In genomic region chr1:203500279-203500678, GRCh38 we compare ENCODE assay signal across 20 cellular contexts. TPM values are rescaled to one million over a fixed set of nuclear protein-coding genes. Genes with fewer than 3 reads are reported as not detected.
DNase-seq lines count a peak whose midpoint lies in the region; ATAC-seq and TF ChIP-seq lines count a peak whose summit lies in the region.
"Had no signal": no experiment of that assay in that cellular context is flagged by ENCODE, and none has a peak within 500 bp of the region (broad histone marks: within the 10 kb centered on the region; RNA-seq: fewer than 3 reads in every experiment).

No MANE protein-coding gene starts in this region.

- peaks cover 9% of the 10 kb centered on the region for H3K4me1 ChIP-seq in left ventricle myocardium inferior
- H3K4me1 ChIP-seq: BE2C had no signal

- DNase-seq in Right ventricle myocardium inferior (ENCODE audit: missing footprints) (peak; percentile 0), left ventricle myocardium inferior (no peak), HFFc6 (no peak), T-helper 17 cell (no peak)
- no peak for DNase-seq in activated T-helper 1 cell treated with anti-CD3 and anti-CD28 coated beads, Interleukin-12 subunit alpha, Interleukin-12 subunit beta, Interleukin-2, Interleukin-4 antibody, amounts not matched to agents 30 ng/mL and 10 ng/mL and 1 ng/mL, durations not matched to agents 14 hours and 24 hours and 36 hours (ENCODE audit: low spot score)
- no peak for DNase-seq in effector memory CD8-positive, alpha-beta T cell
- DNase-seq: BE2C; C1 segment of cervical spinal cord; Caco-2; CD4-positive, CD25-positive, alpha-beta regulatory T cell; GOT3; H7; IMR-90; KBM-7 had no signal

- no peaks in the 10 kb centered on the region for H3K9me3 Mint-ChIP-seq in activated T-helper 1 cell treated with anti-CD3 and anti-CD28 coated beads, Interleukin-12 subunit alpha, Interleukin-12 subunit beta, Interleukin-2, Interleukin-4 antibody, amounts not matched to agents 30 ng/mL and 10 ng/mL and 1 ng/mL, durations not matched to agents 14 hours and 24 hours and 36 hours
- H3K9me3 Mint-ChIP-seq in effector memory CD8-positive, alpha-beta T cell, result no peaks in the 10 kb centered on the region
- no peaks in the 10 kb centered on the region for H3K9me3 Mint-ChIP-seq in stimulated activated memory B cell treated with anti-CD40 and anti-IgM and Interleukin-4, amounts not matched to agents 10 μg/mL and 1 μg/mL and 100 μg/mL, for 72 hours
- no peaks in the 10 kb centered on the region for H3K9me3 Mint-ChIP-seq in HFFc6
- H3K9me3 Mint-ChIP-seq: CD4-positive, CD25-positive, alpha-beta regulatory T cell had no signal

- H3K4me1 Mint-ChIP-seq in activated T-helper 1 cell treated with anti-CD3 and anti-CD28 coated beads, Interleukin-12 subunit alpha, Interleukin-12 subunit beta, Interleukin-2, Interleukin-4 antibody, amounts not matched to agents 30 ng/mL and 10 ng/mL and 1 ng/mL, durations not matched to agents 14 hours and 24 hours and 36 hours (ENCODE audit: low read depth), result peaks cover 8% of the 10 kb centered on the region
- peaks cover 3 to 6% of the 10 kb centered on the region in 2 donors for H3K4me1 Mint-ChIP-seq in effector memory CD8-positive, alpha-beta T cell (ENCODE audit: low read depth in 2 of 2)
- H3K4me1 Mint-ChIP-seq in stimulated activated memory B cell treated with anti-CD40 and anti-IgM and Interleukin-4, amounts not matched to agents 10 μg/mL and 1 μg/mL and 100 μg/mL, for 72 hours, result peaks cover 5% of the 10 kb centered on the region
- H3K4me1 Mint-ChIP-seq in HFFc6 (ENCODE audit: low read depth) (peaks cover 17% of the 10 kb centered on the region), T-helper 17 cell (peaks cover 9% of the 10 kb centered on the region)

- H3K27me3 ChIP-seq in left ventricle myocardium inferior (ENCODE audit: low read depth), result no peaks in the 10 kb centered on the region
- H3K27me3 ChIP-seq: BE2C had no signal

- no peaks in the 10 kb centered on the region for H3K9me3 ChIP-seq in left ventricle myocardium inferior (replicated peaks)
- H3K9me3 ChIP-seq in T-helper 17 cell (ENCODE audit: control insufficient read depth, low read length, poor library complexity, severe bottlenecking), result no peaks in the 10 kb centered on the region
- H3K9me3 ChIP-seq: BE2C, Caco-2 had no signal

- no peak overlapping the region for H3K4me3 ChIP-seq in left ventricle myocardium inferior

- no peaks in the 10 kb centered on the region for H3K36me3 Mint-ChIP-seq in activated T-helper 1 cell treated with anti-CD3 and anti-CD28 coated beads, Interleukin-12 subunit alpha, Interleukin-12 subunit beta, Interleukin-2, Interleukin-4 antibody, amounts not matched to agents 30 ng/mL and 10 ng/mL and 1 ng/mL, durations not matched to agents 14 hours and 24 hours and 36 hours (ENCODE audit: low read depth)
- H3K36me3 Mint-ChIP-seq in effector memory CD8-positive, alpha-beta T cell (ENCODE audit: insufficient read depth), result no peaks in the 10 kb centered on the region
- H3K36me3 Mint-ChIP-seq in stimulated activated memory B cell treated with anti-CD40 and anti-IgM and Interleukin-4, amounts not matched to agents 10 μg/mL and 1 μg/mL and 100 μg/mL, for 72 hours, result no peaks in the 10 kb centered on the region
- H3K36me3 Mint-ChIP-seq in HFFc6 (ENCODE audit: low read depth) (no peaks in the 10 kb centered on the region), T-helper 17 cell (ENCODE audit: low read depth) (no peaks in the 10 kb centered on the region)
- H3K36me3 Mint-ChIP-seq: CD4-positive, CD25-positive, alpha-beta regulatory T cell had no signal

- intact Hi-C loops in Right ventricle myocardium inferior (cut with DNase I), result no loop called here
- intact Hi-C loops in left ventricle myocardium inferior (cut with micrococcal nuclease), result loop anchor here (10.0 kb wide), 1 partner anchor 125 kb away; the partner anchor contains the start of gene ATP2B4
- intact Hi-C loops in activated T-helper 1 cell treated with anti-CD3 and anti-CD28 coated beads, Interleukin-12 subunit alpha, Interleukin-12 subunit beta, Interleukin-2, Interleukin-4 antibody, amounts not matched to agents 30 ng/mL and 10 ng/mL and 1 ng/mL, durations not matched to agents 14 hours and 24 hours and 36 hours (cut with micrococcal nuclease), result loop anchor here (10.0 kb wide), 1 partner anchor 295 kb away; the partner anchor contains the start of genes ZBED6 and ZC3H11A

- ATAC-seq in Right ventricle myocardium inferior, result no peak
- ATAC-seq in effector memory CD8-positive, alpha-beta T cell (replicated peaks), result peak; percentile 14
- ATAC-seq in stimulated activated memory B cell treated with anti-CD40 and anti-IgM and Interleukin-4, amounts not matched to agents 10 μg/mL and 1 μg/mL and 100 μg/mL, for 72 hours, result peak; percentile 42
- ATAC-seq in T-helper 17 cell, result no peak
- ATAC-seq in HG03457 (IDR thresholded peaks at IDR 0.05; ENCODE audit: unreplicated experiment), result no peak
- ATAC-seq: HCT116 had no signal

- H3K27ac Mint-ChIP-seq in activated T-helper 1 cell treated with anti-CD3 and anti-CD28 coated beads, Interleukin-12 subunit alpha, Interleukin-12 subunit beta, Interleukin-2, Interleukin-4 antibody, amounts not matched to agents 30 ng/mL and 10 ng/mL and 1 ng/mL, durations not matched to agents 14 hours and 24 hours and 36 hours, result peak overlapping the region; percentile 80
- peak overlapping the region; percentile 41 to 71 for H3K27ac Mint-ChIP-seq in effector memory CD8-positive, alpha-beta T cell
- H3K27ac Mint-ChIP-seq in stimulated activated memory B cell treated with anti-CD40 and anti-IgM and Interleukin-4, amounts not matched to agents 10 μg/mL and 1 μg/mL and 100 μg/mL, for 72 hours, result no peak overlapping the region
- H3K27ac Mint-ChIP-seq in HFFc6, result no peak overlapping the region
- H3K27ac Mint-ChIP-seq in T-helper 17 cell, result no peak overlapping the region

- H3K36me3 ChIP-seq in left ventricle myocardium inferior, result no peaks in the 10 kb centered on the region
- H3K36me3 ChIP-seq: BE2C had no signal

- H3K4me3 Mint-ChIP-seq in activated T-helper 1 cell treated with anti-CD3 and anti-CD28 coated beads, Interleukin-12 subunit alpha, Interleukin-12 subunit beta, Interleukin-2, Interleukin-4 antibody, amounts not matched to agents 30 ng/mL and 10 ng/mL and 1 ng/mL, durations not matched to agents 14 hours and 24 hours and 36 hours, result no peak overlapping the region
- no peak overlapping the region for H3K4me3 Mint-ChIP-seq in effector memory CD8-positive, alpha-beta T cell
- no peak overlapping the region for H3K4me3 Mint-ChIP-seq in stimulated activated memory B cell treated with anti-CD40 and anti-IgM and Interleukin-4, amounts not matched to agents 10 μg/mL and 1 μg/mL and 100 μg/mL, for 72 hours
- H3K4me3 Mint-ChIP-seq in HFFc6 (no peak overlapping the region), T-helper 17 cell (no peak overlapping the region)
- H3K4me3 Mint-ChIP-seq: CD4-positive, CD25-positive, alpha-beta regulatory T cell had no signal

- H3K27ac ChIP-seq in left ventricle myocardium inferior (replicated peaks), result no peak overlapping the region
- H3K27ac ChIP-seq: HL-60 had no signal

- TF ChIP-seq CTCF in left ventricle myocardium inferior (IDR thresholded peaks at IDR 0.05; ENCODE audit: borderline replicate concordance) (no peak), HFFc6 (IDR thresholded peaks at IDR 0.05) (no peak)

- peaks cover 19% of the 10 kb centered on the region for H3K27me3 Mint-ChIP-seq in activated T-helper 1 cell treated with anti-CD3 and anti-CD28 coated beads, Interleukin-12 subunit alpha, Interleukin-12 subunit beta, Interleukin-2, Interleukin-4 antibody, amounts not matched to agents 30 ng/mL and 10 ng/mL and 1 ng/mL, durations not matched to agents 14 hours and 24 hours and 36 hours (ENCODE audit: insufficient read depth)
- H3K27me3 Mint-ChIP-seq in effector memory CD8-positive, alpha-beta T cell, result peaks cover 8 to 11% of the 10 kb centered on the region in 2 donors
- peaks cover 31% of the 10 kb centered on the region for H3K27me3 Mint-ChIP-seq in stimulated activated memory B cell treated with anti-CD40 and anti-IgM and Interleukin-4, amounts not matched to agents 10 μg/mL and 1 μg/mL and 100 μg/mL, for 72 hours
- H3K27me3 Mint-ChIP-seq in HFFc6 (ENCODE audit: insufficient read depth), result peaks cover 2% of the 10 kb centered on the region; the same call in 1 of the 2 replicates
- peaks cover 14% of the 10 kb centered on the region for H3K27me3 Mint-ChIP-seq in T-helper 17 cell

RNA-seq across cellular contexts. Expression of gene OPTC, which starts 6.3 kb away (rescaled TPM):
- total RNA-seq in Right ventricle myocardium inferior, result not detected
- not detected for total RNA-seq in left ventricle myocardium inferior
- total RNA-seq in activated T-helper 1 cell treated with anti-CD3 and anti-CD28 coated beads, Interleukin-12 subunit alpha, Interleukin-12 subunit beta, Interleukin-2, Interleukin-4 antibody, amounts not matched to agents 30 ng/mL and 10 ng/mL and 1 ng/mL, durations not matched to agents 14 hours and 24 hours and 36 hours, result not detected in 2 replicates
- not detected for total RNA-seq in HFFc6 (2021; fragmentation: NEBNext Ultra II Directional; extraction: Animal tissue kit (Norgen Biotek cat#: 25700))
- not detected for total RNA-seq in T-helper 17 cell
- total RNA-seq: A172; Caco-2; CD4-positive, CD25-positive, alpha-beta regulatory T cell; HT1080; IMR-90 had no signal

RNA-seq across cellular contexts. Expression of gene PRELP, which starts 24.7 kb away (rescaled TPM):
- total RNA-seq in Right ventricle myocardium inferior, result 27.1 TPM
- total RNA-seq in left ventricle myocardium inferior, result 22.5 TPM
- total RNA-seq in activated T-helper 1 cell treated with anti-CD3 and anti-CD28 coated beads, Interleukin-12 subunit alpha, Interleukin-12 subunit beta, Interleukin-2, Interleukin-4 antibody, amounts not matched to agents 30 ng/mL and 10 ng/mL and 1 ng/mL, durations not matched to agents 14 hours and 24 hours and 36 hours, result not detected in 2 replicates
- total RNA-seq in HFFc6 (2021; fragmentation: NEBNext Ultra II Directional; extraction: Animal tissue kit (Norgen Biotek cat#: 25700)), result under 1 TPM; 0.59 to 0.81 (median 0.70) TPM
- not detected for total RNA-seq in T-helper 17 cell
- total RNA-seq: A172; Caco-2; CD4-positive, CD25-positive, alpha-beta regulatory T cell; IMR-90 had no signal

Comparison
In these comparisons a context has a peak if more than half of its experiments do, and no peak if none do; other contexts are left out.
1. ATAC-seq: peak in effector memory CD8-positive, alpha-beta T cell (single experiment) and stimulated activated memory B cell treated with anti-CD40 and anti-IgM and Interleukin-4, amounts not matched to agents 10 μg/mL and 1 μg/mL and 100 μg/mL, for 72 hours (single experiment); none in Right ventricle myocardium inferior (single experiment), T-helper 17 cell (single experiment) and HG03457 (single experiment).
2. H3K27ac Mint-ChIP-seq: peak in activated T-helper 1 cell treated with anti-CD3 and anti-CD28 coated beads, Interleukin-12 subunit alpha, Interleukin-12 subunit beta, Interleukin-2, Interleukin-4 antibody, amounts not matched to agents 30 ng/mL and 10 ng/mL and 1 ng/mL, durations not matched to agents 14 hours and 24 hours and 36 hours (single experiment) and effector memory CD8-positive, alpha-beta T cell (2 of 2); none in stimulated activated memory B cell treated with anti-CD40 and anti-IgM and Interleukin-4, amounts not matched to agents 10 μg/mL and 1 μg/mL and 100 μg/mL, for 72 hours (single experiment), HFFc6 (single experiment) and T-helper 17 cell (single experiment).
3. RNA of gene PRELP, which starts 24.7 kb away (total RNA-seq): 27.1 TPM in Right ventricle myocardium inferior (single experiment) and 22.5 TPM in left ventricle myocardium inferior (single experiment); 0.59 to 0.81 TPM in HFFc6, not detected in activated T-helper 1 cell treated with anti-CD3 and anti-CD28 coated beads, Interleukin-12 subunit alpha, Interleukin-12 subunit beta, Interleukin-2, Interleukin-4 antibody, amounts not matched to agents 30 ng/mL and 10 ng/mL and 1 ng/mL, durations not matched to agents 14 hours and 24 hours and 36 hours and not detected in T-helper 17 cell; every median in the first group is over 10 times any median in the second.